ENCODE assay signal across 8 cellular contexts in the genomic region with DNA sequence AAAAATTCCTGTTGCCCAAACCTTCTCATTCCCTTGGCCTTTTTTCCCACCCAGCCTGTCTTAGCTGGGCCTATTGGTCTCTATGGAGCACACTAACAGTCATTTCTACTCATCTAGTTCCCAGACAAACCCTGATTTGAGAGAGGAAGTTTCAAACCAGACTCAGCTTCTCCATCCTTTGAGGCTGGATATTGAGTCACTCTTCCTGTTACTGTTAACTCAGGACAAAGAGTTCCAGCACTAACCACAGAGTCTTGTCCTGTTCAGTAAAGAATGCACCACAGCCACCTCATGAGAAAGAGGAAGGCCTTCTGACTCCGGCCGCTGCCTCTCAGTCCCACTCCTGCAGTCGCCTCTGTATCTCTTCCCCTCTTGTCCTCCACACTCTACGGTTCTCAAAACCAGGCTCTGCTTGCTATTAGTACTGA.
A peak's percentile ranks its signal among the peaks of the same experiment; 100 is the strongest.
DNase-seq lines count a peak whose midpoint lies in the region; ATAC-seq and TF ChIP-seq lines count a peak whose summit lies in the region.

No MANE protein-coding gene starts in this region.

- H3F3A ChIP-seq in GM23248 (ENCODE audit: insufficient read depth): peaks cover 19% of the 10 kb centered on the region

- H3K27ac ChIP-seq in GM23248: peak overlapping the region; percentile 85
- H3K27ac ChIP-seq in SK-N-MC: peak overlapping the region; percentile 98
- H3K27ac ChIP-seq in gastroesophageal sphincter: peak overlapping the region in 3 of 4 donors; percentile 15 to 53 (median 48)
- H3K27ac ChIP-seq in sigmoid colon: peak overlapping the region in 3 of 4 donors; percentile 19 to 64 (median 53)
- no peak overlapping the region for H3K27ac ChIP-seq in Karpas-422 (ENCODE audit: low read length)

- H3K9me3 ChIP-seq in GM23248 (ENCODE audit: low read depth) (no peaks in the 10 kb centered on the region), SK-N-MC (ENCODE audit: low read depth, low read length) (no peaks in the 10 kb centered on the region; the same call in 1 of the 2 replicates), gastroesophageal sphincter (no peaks in the 10 kb centered on the region), sigmoid colon (no peaks in the 10 kb centered on the region), Karpas-422 (ENCODE audit: low read length) (no peaks in the 10 kb centered on the region)

- WGBS in GM23248 (ENCODE audit: low coverage in 1 of 2, low lambda C conversion rate in 2 of 2, missing lambda C conversion rate in 2 of 2), 2 experiments: 30 to 34% methylated on average over 4 of the region's 4 CpGs
- WGBS in gastroesophageal sphincter (ENCODE audit: low coverage in 1 of 2), 2 donors: 86 to 96% methylated on average over 4 of the region's 4 CpGs
- WGBS in sigmoid colon, 2 donors: 69 to 90% methylated on average over 4 of the region's 4 CpGs

- H3K4me3 ChIP-seq in GM23248: 0 out of 2 replicates have a peak overlapping the region, but pooled peaks have one; percentile 12
- no peak overlapping the region for H3K4me3 ChIP-seq in SK-N-MC
- H3K4me3 ChIP-seq in gastroesophageal sphincter: no peak overlapping the region
- no peak overlapping the region for H3K4me3 ChIP-seq in sigmoid colon
- no peak overlapping the region for H3K4me3 ChIP-seq in Karpas-422 (ENCODE audit: low read length)

- TF ChIP-seq POLR2A in gastroesophageal sphincter (IDR thresholded peaks at IDR 0.05) (no peak), sigmoid colon (IDR thresholded peaks at IDR 0.05) (no peak)

- H3K79me2 ChIP-seq in GM23248 (ENCODE audit: insufficient read depth): no peaks in the 10 kb centered on the region
- H3K79me2 ChIP-seq in Karpas-422 (ENCODE audit: low read length): no peaks in the 10 kb centered on the region

- ATAC-seq in gastroesophageal sphincter: peak; percentile 80
- no peak for ATAC-seq in GM18870 (IDR thresholded peaks at IDR 0.05; ENCODE audit: unreplicated experiment)

- H3K4me2 ChIP-seq in GM23248 (ENCODE audit: unreplicated experiment) (peak overlapping the region; percentile 31), Karpas-422 (ENCODE audit: low read depth, low read length, poor library complexity, severe bottlenecking) (no peak overlapping the region)

- no peak for TF ChIP-seq CTCF in gastroesophageal sphincter (IDR thresholded peaks at IDR 0.05)
- TF ChIP-seq CTCF in sigmoid colon (IDR thresholded peaks at IDR 0.05): no peak

- H2AFZ ChIP-seq in GM23248: peak overlapping the region; percentile 31
- H2AFZ ChIP-seq in Karpas-422 (ENCODE audit: low read length): no peak overlapping the region

- H3K9me2 ChIP-seq in GM23248 (ENCODE audit: insufficient read depth) (no peaks in the 10 kb centered on the region), Karpas-422 (replicated peaks; ENCODE audit: insufficient read depth, low read length) (no peaks in the 10 kb centered on the region)

- TF ChIP-seq EP300 in gastroesophageal sphincter (IDR thresholded peaks at IDR 0.05) (no peak), sigmoid colon (IDR thresholded peaks at IDR 0.05) (peak in 2 of 4 donors; percentile 42 to 78)

- peaks cover 13% of the 10 kb centered on the region for H3K4me1 ChIP-seq in GM23248 (ENCODE audit: insufficient read depth)
- no peaks in the 10 kb centered on the region for H3K4me1 ChIP-seq in gastroesophageal sphincter
- no peaks in the 10 kb centered on the region for H3K4me1 ChIP-seq in sigmoid colon
- H3K4me1 ChIP-seq in Karpas-422 (ENCODE audit: low read length): peaks cover 3% of the 10 kb centered on the region; the same call in 1 of the 2 replicates

- DNase-seq in GM23248: peak; percentile 97
- DNase-seq in SK-N-MC (ENCODE audit: low read depth, low spot score): no peak
- DNase-seq in sigmoid colon: peak; percentile 71
- no peak for DNase-seq in Karpas-422
- DNase-seq in cortex of kidney (lab: John Stamatoyannopoulos, UW): no peak
- no peak for DNase-seq in T-helper 1 cell

- in situ Hi-C loops in GM23248 (cut with MboI): no loop called here

- H4K20me1 ChIP-seq in GM23248 (ENCODE audit: insufficient read depth) (no peaks in the 10 kb centered on the region), Karpas-422 (ENCODE audit: insufficient read depth, low read depth, low read length) (no peaks in the 10 kb centered on the region)

- intact Hi-C loops in sigmoid colon (cut with DNase I): no loop called here

- no peaks in the 10 kb centered on the region for H3K27me3 ChIP-seq in GM23248 (replicated peaks; ENCODE audit: insufficient read depth)
- no peaks in the 10 kb centered on the region for H3K27me3 ChIP-seq in gastroesophageal sphincter
- H3K27me3 ChIP-seq in sigmoid colon: no peaks in the 10 kb centered on the region
- no peaks in the 10 kb centered on the region for H3K27me3 ChIP-seq in Karpas-422 (ENCODE audit: low read length)

- H3K36me3 ChIP-seq in GM23248 (ENCODE audit: low read depth): no peaks in the 10 kb centered on the region
- H3K36me3 ChIP-seq in SK-N-MC (ENCODE audit: insufficient read depth, low read length): peaks cover 3% of the 10 kb centered on the region; the same call in 1 of the 2 replicates
- H3K36me3 ChIP-seq in gastroesophageal sphincter: no peaks in the 10 kb centered on the region
- no peaks in the 10 kb centered on the region for H3K36me3 ChIP-seq in sigmoid colon
- H3K36me3 ChIP-seq in Karpas-422 (ENCODE audit: insufficient read depth, low read length): no peaks in the 10 kb centered on the region

- H3K9ac ChIP-seq in GM23248: peak overlapping the region; percentile 43; the same call in 1 of the 2 replicates
- H3K9ac ChIP-seq in SK-N-MC (ENCODE audit: insufficient read length): no peak overlapping the region
- H3K9ac ChIP-seq in Karpas-422 (ENCODE audit: low read length): no peak overlapping the region

Comparison
In these comparisons a context has a peak if more than half of its experiments do, and no peak if none do; other contexts are left out.
1. DNase-seq: peak in GM23248 (single experiment) and sigmoid colon (single experiment); none in SK-N-MC (single experiment), Karpas-422 (single experiment), cortex of kidney (single experiment) and T-helper 1 cell (0 of 5).